Comparison of ENCODE assay signal across 17 cellular contexts in the genomic region with DNA sequence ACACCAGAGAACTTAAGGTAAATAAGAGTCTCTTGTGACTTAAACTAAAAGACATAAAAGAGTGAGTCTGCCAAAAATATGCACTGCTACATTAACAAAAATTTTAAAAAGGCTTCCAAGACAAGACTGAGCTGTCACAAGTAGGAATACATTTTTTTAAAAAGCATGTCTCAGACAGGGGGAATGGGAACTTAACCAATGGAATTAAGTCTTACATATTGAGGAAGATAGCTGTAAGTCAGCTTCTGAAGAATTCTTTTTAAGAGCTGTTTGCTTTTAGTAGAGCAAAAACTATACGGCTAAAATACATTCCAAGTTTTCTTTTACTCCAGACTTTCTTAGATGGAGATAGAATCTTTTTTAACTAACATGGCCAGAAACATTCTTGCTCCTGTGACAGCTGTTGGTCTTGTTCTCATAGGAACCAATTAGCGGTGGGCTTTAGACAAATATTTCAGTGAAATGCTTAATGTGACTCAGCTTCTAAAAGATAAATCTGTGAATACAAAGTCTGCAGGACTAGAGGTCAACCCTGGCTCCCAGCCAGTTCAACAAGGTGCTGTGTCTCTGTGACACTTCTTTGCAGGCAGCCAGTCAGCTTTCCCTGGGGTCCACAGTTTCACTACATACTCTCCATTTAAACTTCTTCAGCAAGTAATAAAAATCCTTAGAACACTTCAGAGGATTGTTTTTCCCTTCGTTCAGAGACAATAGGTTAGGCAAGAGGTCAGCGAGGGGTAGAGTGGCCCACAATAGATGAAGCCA.
DNase-seq lines count a peak whose midpoint lies in the region; ATAC-seq and TF ChIP-seq lines count a peak whose summit lies in the region.
"Had no signal": no experiment of that assay in that cellular context is flagged by ENCODE, and none has a peak within 500 bp of the region (broad histone marks: within the 10 kb centered on the region; RNA-seq: fewer than 3 reads in every experiment).

No MANE protein-coding gene starts in this region.

- no peak for ATAC-seq in activated T-helper 17 cell treated with anti-CD3 and anti-CD28 coated beads, Interleukin-2, amount 50 U/mL, for 72 hours (replicated peaks)
- ATAC-seq: body of pancreas, mucosa of descending colon had no signal

- TF ChIP-seq CTCF in AG04450 (IDR thresholded peaks at IDR 0.05; ENCODE audit: low read depth, low read length) = no peak
- no peak for TF ChIP-seq CTCF in fibroblast of lung (conservative IDR thresholded peaks at IDR 0.05 in 1 of 2, IDR thresholded peaks at IDR 0.05 in 1 of 2; ENCODE audit: low read depth in 1 of 2, low read length in 2 of 2)
- no peak for TF ChIP-seq CTCF in nephron (IDR thresholded peaks at IDR 0.05; ENCODE audit: unreplicated experiment in 3 of 3)
- TF ChIP-seq CTCF in A673 (conservative IDR thresholded peaks at IDR 0.05; ENCODE audit: low read depth, low read length) = no peak
- no peak for TF ChIP-seq CTCF in Peyer's patch (IDR thresholded peaks at IDR 0.05)

- POLR2A ChIA-PET in AG04450 (lab: Yijun Ruan, JAX) = no interaction called here
- POLR2A ChIA-PET in A673 (lab: Charles Lee; ENCODE audit: low non-redundant PET) = no interaction called here

- H3K27me3 ChIP-seq in AG04450 (ENCODE audit: control insufficient read depth, insufficient read depth, low read length) (no peaks in the 10 kb centered on the region), fibroblast of lung (ENCODE audit: control insufficient read depth, insufficient read depth, low read length) (no peaks in the 10 kb centered on the region), A673 (replicated peaks; ENCODE audit: insufficient read depth, low read depth, low read length, poor library complexity) (no peaks in the 10 kb centered on the region), Peyer's patch (no peaks in the 10 kb centered on the region)
- H3K27me3 ChIP-seq: BLaER1, body of pancreas had no signal

- H3K27me3 Mint-ChIP-seq in nephron (ENCODE audit: low read depth) = no peaks in the 10 kb centered on the region
- H3K27me3 Mint-ChIP-seq in activated T-helper 17 cell treated with anti-CD3 and anti-CD28 coated beads, Interleukin-2, amount 50 U/mL, for 72 hours = no peaks in the 10 kb centered on the region

- no peaks in the 10 kb centered on the region for H4K20me1 ChIP-seq in fibroblast of lung (ENCODE audit: control insufficient read depth, extremely low read depth, insufficient read depth, low read length)
- H4K20me1 ChIP-seq: BLaER1 had no signal

- H3K36me3 Mint-ChIP-seq in nephron (ENCODE audit: low read depth) = peaks cover 19% of the 10 kb centered on the region
- H3K36me3 Mint-ChIP-seq in activated T-helper 17 cell treated with anti-CD3 and anti-CD28 coated beads, Interleukin-2, amount 50 U/mL, for 72 hours (ENCODE audit: low read depth) = no peaks in the 10 kb centered on the region

- no peaks in the 10 kb centered on the region for H3K9me3 Mint-ChIP-seq in nephron
- no peaks in the 10 kb centered on the region for H3K9me3 Mint-ChIP-seq in activated T-helper 17 cell treated with anti-CD3 and anti-CD28 coated beads, Interleukin-2, amount 50 U/mL, for 72 hours

- CTCF ChIA-PET in AG04450 (lab: Charles Lee) = interaction anchor here (0.6 to 0.8 kb wide), 2 partner anchors 10 to 16 kb away, joined by 3 read pairs; no protein-coding TSS in a partner anchor
- CTCF ChIA-PET in A673 (lab: Charles Lee) = no interaction called here

- H3K4me1 Mint-ChIP-seq in nephron = peaks cover 11% of the 10 kb centered on the region
- H3K4me1 Mint-ChIP-seq in activated T-helper 17 cell treated with anti-CD3 and anti-CD28 coated beads, Interleukin-2, amount 50 U/mL, for 72 hours = no peaks in the 10 kb centered on the region

- peak overlapping the region; percentile 56 to 76 (median 57) for H3K27ac Mint-ChIP-seq in nephron
- no peak overlapping the region for H3K27ac Mint-ChIP-seq in activated T-helper 17 cell treated with anti-CD3 and anti-CD28 coated beads, Interleukin-2, amount 50 U/mL, for 72 hours

- H3K27ac ChIP-seq in AG04450 (ENCODE audit: low read depth, low read length) (no peak overlapping the region), fibroblast of lung (ENCODE audit: insufficient read depth, low read length) (peak overlapping the region; percentile 2), A673 (ENCODE audit: low read depth, low read length, poor library complexity, severe bottlenecking) (no peak overlapping the region), Peyer's patch (no peak overlapping the region)
- H3K27ac ChIP-seq: BLaER1, body of pancreas had no signal

- no peak overlapping the region for H3K4me3 Mint-ChIP-seq in nephron
- H3K4me3 Mint-ChIP-seq in activated T-helper 17 cell treated with anti-CD3 and anti-CD28 coated beads, Interleukin-2, amount 50 U/mL, for 72 hours = no peak overlapping the region

- H3K9me3 ChIP-seq in AG04450 (ENCODE audit: control insufficient read depth, insufficient read depth, low read length) (no peaks in the 10 kb centered on the region), fibroblast of lung (ENCODE audit: control insufficient read depth, insufficient read depth, low read depth, low read length) (no peaks in the 10 kb centered on the region), A673 (ENCODE audit: low read depth, low read length, poor library complexity, severe bottlenecking) (no peaks in the 10 kb centered on the region), Peyer's patch (no peaks in the 10 kb centered on the region)
- H3K9me3 ChIP-seq: BLaER1, body of pancreas, mucosa of descending colon had no signal

- BruUV-seq in A673 (replicated peaks; lab: Mats Ljungman, UMichigan) = no TSS peak

- H3K4me3 ChIP-seq in AG04450 (ENCODE audit: low read depth, low read length) (no peak overlapping the region), fibroblast of lung (replicated peaks in 1 of 4; ENCODE audit: control extremely low read depth in 1 of 4, insufficient read depth in 1 of 4, low read depth in 3 of 4, low read length in 4 of 4) (no peak overlapping the region), A673 (ENCODE audit: low read depth, low read length, poor library complexity, severe bottlenecking) (no peak overlapping the region), Peyer's patch (no peak overlapping the region)
- H3K4me3 ChIP-seq: BLaER1, body of pancreas, mucosa of descending colon had no signal

- H3K79me2 ChIP-seq in fibroblast of lung (ENCODE audit: control insufficient read depth, insufficient read depth, low read length) = peaks cover 18% of the 10 kb centered on the region

- intact Hi-C loops in A673 (cut with micrococcal nuclease; ENCODE audit: unreplicated experiment) = no loop called here

- H3K4me2 ChIP-seq in fibroblast of lung (ENCODE audit: extremely low read depth, insufficient read depth, low read length) = peak overlapping the region; percentile 32
- H3K4me2 ChIP-seq: BLaER1 had no signal

- DNase-seq in AG04450 (ENCODE audit: low read depth, low spot score) = peak; percentile 7
- peak; percentile 20 for DNase-seq in M059J (ENCODE audit: low read depth)
- DNase-seq in fibroblast of lung (ENCODE audit: low read depth in 2 of 2) = peak; percentile 65 to 77
- no peak for DNase-seq in A673 (ENCODE audit: low spot score)
- no peak for DNase-seq in Peyer's patch
- DNase-seq in effector CD8-positive, alpha-beta T cell (lab: John Stamatoyannopoulos, UW) = no peak
- DNase-seq: activated CD4-positive, alpha-beta T cell treated with anti-CD3 and anti-CD28 coated beads for 1 hour; activated naive CD4-positive, alpha-beta T cell; DMS153; Kasumi-1; mucosa of descending colon; SHP77; substantia nigra had no signal

- H2AFZ ChIP-seq in fibroblast of lung (ENCODE audit: low read length) = no peak overlapping the region

- no peak for TF ChIP-seq POLR2A in Peyer's patch (IDR thresholded peaks at IDR 0.05)

- H3K4me1 ChIP-seq in fibroblast of lung (ENCODE audit: control insufficient read depth, extremely low read depth, insufficient read depth, low read length) = peaks cover 2% of the 10 kb centered on the region
- H3K4me1 ChIP-seq in A673 (ENCODE audit: insufficient read depth, low read length, poor library complexity, severe bottlenecking) = no peaks in the 10 kb centered on the region
- H3K4me1 ChIP-seq in Peyer's patch = no peaks in the 10 kb centered on the region
- H3K4me1 ChIP-seq: BLaER1, body of pancreas had no signal

- H3K36me3 ChIP-seq in fibroblast of lung (ENCODE audit: control insufficient read depth, insufficient read depth, low read length) (no peaks in the 10 kb centered on the region), A673 (ENCODE audit: insufficient read depth, low read length, poor library complexity, severe bottlenecking) (no peaks in the 10 kb centered on the region), Peyer's patch (no peaks in the 10 kb centered on the region)
- H3K36me3 ChIP-seq: BLaER1 had no signal

- no peak overlapping the region for H3K9ac ChIP-seq in fibroblast of lung (ENCODE audit: insufficient read depth, low read length)
- H3K9ac ChIP-seq: BLaER1 had no signal

Comparison
In these comparisons a context has a peak if more than half of its experiments do, and no peak if none do; other contexts are left out.
1. DNase-seq: peak in AG04450 (single experiment), M059J (single experiment) and fibroblast of lung (2 of 2); none in A673 (single experiment), Peyer's patch (0 of 3) and effector CD8-positive, alpha-beta T cell (single experiment).